In the genomic region with DNA sequence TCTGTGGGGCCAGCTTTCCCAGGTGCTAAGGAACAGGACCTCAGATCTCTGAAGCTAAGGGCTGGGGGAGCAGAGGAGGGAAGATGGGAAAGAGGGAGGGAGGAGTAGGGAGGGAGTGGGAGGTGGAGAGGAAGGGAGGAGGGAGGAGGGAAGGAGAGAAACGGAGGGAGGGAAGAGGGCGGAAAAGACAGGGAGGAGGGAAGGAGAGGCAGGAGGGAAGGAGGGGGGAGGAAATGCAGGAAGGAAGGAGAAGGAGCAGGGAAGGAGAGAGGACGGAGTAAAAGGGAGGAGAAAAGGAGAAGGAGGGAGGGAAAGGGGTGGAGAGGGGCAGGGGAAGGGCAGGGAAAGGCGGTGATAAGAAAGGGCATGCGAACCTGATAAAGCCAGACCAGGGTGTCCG, we compare ENCODE assay signal across 15 cellular contexts.
A peak's percentile ranks its signal among the peaks of the same experiment; 100 is the strongest.
DNase-seq lines count a peak whose midpoint lies in the region; ATAC-seq and TF ChIP-seq lines count a peak whose summit lies in the region.
"Had no signal": no experiment of that assay in that cellular context is flagged by ENCODE, and none has a peak within 500 bp of the region (broad histone marks: within the 10 kb centered on the region; RNA-seq: fewer than 3 reads in every experiment).

No MANE protein-coding gene starts in this region.

- no peaks in the 10 kb centered on the region for H3K79me1 ChIP-seq in mesendoderm (ENCODE audit: low read length)

- H3K27ac Mint-ChIP-seq in activated naive CD8-positive, alpha-beta T cell treated with anti-CD3 and anti-CD28 coated beads, Interleukin-2, amount 50 U/mL, for 24 hours: no peak overlapping the region

- no peaks in the 10 kb centered on the region for H3K4me1 Mint-ChIP-seq in activated naive CD8-positive, alpha-beta T cell treated with anti-CD3 and anti-CD28 coated beads, Interleukin-2, amount 50 U/mL, for 24 hours

- H3K36me3 ChIP-seq in esophagus muscularis mucosa (no peaks in the 10 kb centered on the region), mesendoderm (ENCODE audit: control insufficient read depth, insufficient read depth, low read length) (no peaks in the 10 kb centered on the region)
- H3K36me3 ChIP-seq: MG63 had no signal

- H3K4me3 Mint-ChIP-seq in activated naive CD8-positive, alpha-beta T cell treated with anti-CD3 and anti-CD28 coated beads, Interleukin-2, amount 50 U/mL, for 24 hours: no peak overlapping the region

- TF ChIP-seq POLR2A in esophagus muscularis mucosa (IDR thresholded peaks at IDR 0.05; ENCODE audit: low read depth): no peak

- H2BK15ac ChIP-seq in mesendoderm (replicated peaks; ENCODE audit: low read depth): no peak overlapping the region

- no peaks in the 10 kb centered on the region for H3K36me3 Mint-ChIP-seq in activated naive CD8-positive, alpha-beta T cell treated with anti-CD3 and anti-CD28 coated beads, Interleukin-2, amount 50 U/mL, for 24 hours (ENCODE audit: low read depth)

- peak overlapping the region; percentile 52 for H3K9ac ChIP-seq in mesendoderm (ENCODE audit: low read length)

- H3K9me3 ChIP-seq in esophagus muscularis mucosa: no peaks in the 10 kb centered on the region
- H3K9me3 ChIP-seq: MG63 had no signal

- no peaks in the 10 kb centered on the region for H3K79me2 ChIP-seq in mesendoderm (ENCODE audit: control insufficient read depth, insufficient read depth, low read length)

- no peak overlapping the region for H3K18ac ChIP-seq in mesendoderm (ENCODE audit: low read length)

- TF ChIP-seq CTCF in esophagus muscularis mucosa (IDR thresholded peaks at IDR 0.05): no peak

- H3K4me1 ChIP-seq in esophagus muscularis mucosa (peaks cover 0 to 33% (median 13%) of the 10 kb centered on the region in 4 donors), mesendoderm (ENCODE audit: control insufficient read depth, low read depth, low read length) (peaks cover 4% of the 10 kb centered on the region)

- H4K8ac ChIP-seq in mesendoderm (ENCODE audit: low read depth, low read length): no peak overlapping the region

- peak; percentile 15 for ATAC-seq in left ventricle myocardium superior
- ATAC-seq in activated naive CD8-positive, alpha-beta T cell treated with anti-CD3 and anti-CD28 coated beads, Interleukin-2, amount 50 U/mL, for 24 hours: no peak
- ATAC-seq in HG02610 (IDR thresholded peaks at IDR 0.05; ENCODE audit: unreplicated experiment): no peak

- H3K9me3 Mint-ChIP-seq in activated naive CD8-positive, alpha-beta T cell treated with anti-CD3 and anti-CD28 coated beads, Interleukin-2, amount 50 U/mL, for 24 hours: no peaks in the 10 kb centered on the region

- H3K4ac ChIP-seq in mesendoderm (ENCODE audit: low read depth, low read length): no peak overlapping the region

- H2BK120ac ChIP-seq in mesendoderm (ENCODE audit: low read depth, low read length): no peak overlapping the region

- H3K27ac ChIP-seq in esophagus muscularis mucosa (replicated peaks in 1 of 4) (no peak overlapping the region), mesendoderm (ENCODE audit: low read depth, low read length) (no peak overlapping the region)
- H3K27ac ChIP-seq: PC-9 had no signal

- intact Hi-C loops in left ventricle myocardium superior (cut with micrococcal nuclease): no loop called here
- intact Hi-C loops in cardiac septum (cut with DNase I): no loop called here
- intact Hi-C loops in esophagus muscularis mucosa (cut with DNase I): no loop called here

- H3K4me2 ChIP-seq in mesendoderm (ENCODE audit: low read length): peak overlapping the region; percentile 48
- H3K4me2 ChIP-seq: PC-9 had no signal

- H2AK5ac ChIP-seq in mesendoderm (ENCODE audit: low read length): no peak overlapping the region

- no peak for DNase-seq in left ventricle myocardium superior
- no peak for DNase-seq in cardiac septum (ENCODE audit: low spot score)
- peak; percentile 45 for DNase-seq in esophagus muscularis mucosa (ENCODE audit: extremely low spot score)
- DNase-seq in mesendoderm: peak; percentile 69
- DNase-seq in hypothalamus (lab: John Stamatoyannopoulos, UW): no peak
- DNase-seq in activated naive CD8-positive, alpha-beta T cell treated with anti-CD3 and anti-CD28 coated beads, Interleukin-2, amount 50 U/mL, for 24 hours: no peak
- no peak for DNase-seq in NCI-H2107 treated with DMSO at 0.1 percent for 48 hours (lab: John Stamatoyannopoulos, UW; ENCODE audit: unreplicated experiment)
- DNase-seq: C1 segment of cervical spinal cord, MG63, NCI-H1105 treated with DMSO at 0.1 percent for 48 hours, NCI-H187, NCI-H2171, NCI-H774, PC-9 had no signal

- H3K23ac ChIP-seq in mesendoderm (ENCODE audit: low read length): peak overlapping the region; percentile 90

- no peak overlapping the region for H4K5ac ChIP-seq in mesendoderm (ENCODE audit: low read length)

- H3K27me3 Mint-ChIP-seq in activated naive CD8-positive, alpha-beta T cell treated with anti-CD3 and anti-CD28 coated beads, Interleukin-2, amount 50 U/mL, for 24 hours: peaks cover 9% of the 10 kb centered on the region

- no peak overlapping the region for H3K4me3 ChIP-seq in esophagus muscularis mucosa
- no peak overlapping the region for H3K4me3 ChIP-seq in mesendoderm (ENCODE audit: low read length)
- H3K4me3 ChIP-seq: MG63, PC-9 had no signal

- TF ChIP-seq EP300 in esophagus muscularis mucosa (IDR thresholded peaks at IDR 0.05): no peak

- H3K27me3 ChIP-seq in esophagus muscularis mucosa: no peaks in the 10 kb centered on the region
- no peaks in the 10 kb centered on the region for H3K27me3 ChIP-seq in mesendoderm (ENCODE audit: insufficient read depth, low read length, poor library complexity)
- H3K27me3 ChIP-seq: MG63 had no signal

- H2BK5ac ChIP-seq in mesendoderm (ENCODE audit: low read length): peak overlapping the region; percentile 35

- peak overlapping the region; percentile 74 for H3K56ac ChIP-seq in mesendoderm (ENCODE audit: low read length)

- WGBS in esophagus muscularis mucosa: 59% methylated on average over 6 of the region's 6 CpGs
- WGBS in mesendoderm (ENCODE audit: extremely low coverage, insufficient coverage, low lambda C conversion rate): no CpG with 5 or more reads among the region's 6 CpGs

Comparison
In these comparisons a context has a peak if more than half of its experiments do, and no peak if none do; other contexts are left out.
1. DNase-seq: peak in esophagus muscularis mucosa (single experiment) and mesendoderm (single experiment); none in left ventricle myocardium superior (single experiment), cardiac septum (single experiment), hypothalamus (0 of 51), activated naive CD8-positive, alpha-beta T cell treated with anti-CD3 and anti-CD28 coated beads, Interleukin-2, amount 50 U/mL, for 24 hours (single experiment) and NCI-H2107 treated with DMSO at 0.1 percent for 48 hours (single experiment).